ENCODE assay signal across 13 cellular contexts in the genomic region with DNA sequence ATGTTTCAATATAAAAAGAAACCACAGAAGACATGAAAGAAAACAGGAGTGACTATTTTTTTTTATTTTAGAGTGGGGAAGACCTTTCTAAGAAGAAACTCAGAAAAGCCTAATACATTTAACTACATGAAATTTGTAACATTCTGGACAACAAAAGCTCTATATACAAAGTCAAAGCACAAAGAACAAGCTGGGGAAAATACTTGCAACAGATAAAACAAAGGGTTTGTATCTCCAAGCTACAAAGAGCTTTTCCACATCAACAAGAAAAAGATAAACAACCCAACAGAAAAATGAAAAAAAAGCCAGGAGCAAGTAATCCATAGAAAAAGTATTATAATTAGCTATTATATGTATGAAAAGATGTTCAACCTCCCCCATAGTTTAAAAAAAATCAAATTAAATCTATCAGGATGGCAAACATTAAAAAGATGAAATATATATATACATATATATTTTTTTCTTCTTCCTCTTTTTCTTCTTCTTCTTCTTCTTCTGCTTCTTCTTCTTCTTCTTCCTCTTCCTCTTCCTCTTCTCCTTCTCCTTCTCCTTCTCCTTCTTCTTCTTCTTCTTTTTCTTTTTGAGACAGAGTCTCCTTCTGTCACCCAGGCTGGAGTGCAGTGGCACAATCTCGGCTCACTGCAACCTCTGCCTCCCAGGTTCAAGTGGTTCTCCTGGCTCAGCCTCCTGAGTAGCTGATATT.
"Had no signal": no experiment of that assay in that cellular context is flagged by ENCODE, and none has a peak within 500 bp of the region (broad histone marks: within the 10 kb centered on the region; RNA-seq: fewer than 3 reads in every experiment).

No MANE protein-coding gene starts in this region.

- H3K4me3 ChIP-seq: lower lobe of right lung had no signal

- DNase-seq: activated CD4-positive, alpha-beta memory T cell treated with anti-CD3 and anti-CD28 coated beads, Interleukin-2, amount 10 ng/mL, durations not matched to agents 7 days and 5 days; activated CD4-positive, alpha-beta T cell treated with anti-CD3 and anti-CD28 coated beads for 1 hour; activated naive CD4-positive, alpha-beta T cell treated with anti-CD3 and anti-CD28 coated beads, Interleukin-2, amount 10 ng/mL, durations not matched to agents 7 days and 5 days; cortex of kidney; effector memory CD4-positive, alpha-beta T cell; hypothalamus; lower lobe of right lung; naive thymus-derived CD4-positive, alpha-beta T cell; right cardiac atrium; small intestine; T1000 had no signal

- H3K27ac Mint-ChIP-seq: activated CD4-positive, alpha-beta memory T cell treated with anti-CD3 and anti-CD28 coated beads, Interleukin-2, amount 10 ng/mL, durations not matched to agents 7 days and 5 days; activated naive CD4-positive, alpha-beta T cell treated with anti-CD3 and anti-CD28 coated beads, Interleukin-2, amount 10 ng/mL, durations not matched to agents 7 days and 5 days; type B pancreatic cell had no signal

- H3K36me3 Mint-ChIP-seq: type B pancreatic cell had no signal

- H3K4me3 Mint-ChIP-seq: activated CD4-positive, alpha-beta memory T cell treated with anti-CD3 and anti-CD28 coated beads, Interleukin-2, amount 10 ng/mL, durations not matched to agents 7 days and 5 days; activated naive CD4-positive, alpha-beta T cell treated with anti-CD3 and anti-CD28 coated beads, Interleukin-2, amount 10 ng/mL, durations not matched to agents 7 days and 5 days; naive thymus-derived CD4-positive, alpha-beta T cell; type B pancreatic cell had no signal

- H3K36me3 ChIP-seq: lower lobe of right lung had no signal

- H3K27me3 Mint-ChIP-seq: type B pancreatic cell had no signal

- ATAC-seq: lower lobe of right lung; naive thymus-derived CD4-positive, alpha-beta T cell; right cardiac atrium had no signal

- H3K27ac ChIP-seq: epithelial cell of prostate, lower lobe of right lung had no signal
